Comparison of ENCODE assay signal across 16 cellular contexts in the genomic region with DNA sequence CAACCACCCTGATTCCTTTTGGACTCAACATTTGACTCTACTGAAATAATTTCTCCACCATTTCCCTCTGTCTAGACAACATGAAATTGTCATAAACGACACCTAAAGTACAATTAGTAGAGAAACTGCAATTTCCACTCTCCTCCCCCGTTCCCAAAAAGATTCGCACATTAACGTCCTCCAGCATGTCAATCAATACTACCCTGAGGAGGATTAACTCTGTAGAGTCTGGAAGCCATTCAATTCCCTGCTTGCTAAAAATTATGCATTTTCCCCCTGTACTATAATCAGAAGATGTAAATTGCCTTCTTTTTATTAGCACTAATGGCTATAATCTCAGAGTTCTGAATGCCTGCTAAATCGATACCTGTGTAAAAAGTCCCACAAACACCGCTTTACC.
"Had no signal": no experiment of that assay in that cellular context is flagged by ENCODE, and none has a peak within 500 bp of the region (broad histone marks: within the 10 kb centered on the region; RNA-seq: fewer than 3 reads in every experiment).

No MANE protein-coding gene starts in this region.

- ATAC-seq: activated naive CD8-positive, alpha-beta T cell treated with anti-CD3 and anti-CD28 coated beads, Interleukin-2, amount 50 U/mL, for 24 hours; natural killer cell; T-helper 17 cell had no signal

- H3K4me3 ChIP-seq: ascending aorta, dorsolateral prefrontal cortex, esophagus muscularis mucosa, left lung, sigmoid colon, spleen, upper lobe of right lung had no signal

- DNase-seq: activated CD4-positive, alpha-beta T cell treated with anti-CD3 and anti-CD28 coated beads for 4 hours; activated CD8-positive, alpha-beta memory T cell treated with anti-CD3 and anti-CD28 coated beads for 24 hours; activated naive CD4-positive, alpha-beta T cell treated with anti-CD3 and anti-CD28 coated beads for 36 hours; activated naive CD8-positive, alpha-beta T cell treated with anti-CD3 and anti-CD28 coated beads, Interleukin-2, amount 50 U/mL, for 24 hours; dorsolateral prefrontal cortex; hypothalamus; kidney; left lung; natural killer cell; sigmoid colon; spleen; T-helper 17 cell; upper lobe of right lung; WERI-Rb-1 had no signal

- H3K4me1 ChIP-seq: ascending aorta had no signal

- H3K27ac ChIP-seq: ascending aorta, esophagus muscularis mucosa, left lung, sigmoid colon, spleen, upper lobe of right lung, WERI-Rb-1 had no signal

- H3K27me3 ChIP-seq: ascending aorta, dorsolateral prefrontal cortex, esophagus muscularis mucosa, left lung, sigmoid colon, spleen, upper lobe of right lung had no signal

- H3K9me3 ChIP-seq: ascending aorta, esophagus muscularis mucosa, upper lobe of right lung had no signal

- H3K36me3 ChIP-seq: ascending aorta, esophagus muscularis mucosa, left lung, sigmoid colon, spleen, upper lobe of right lung, WERI-Rb-1 had no signal
